ENCODE assay signal across 2 cellular contexts in the genomic region with DNA sequence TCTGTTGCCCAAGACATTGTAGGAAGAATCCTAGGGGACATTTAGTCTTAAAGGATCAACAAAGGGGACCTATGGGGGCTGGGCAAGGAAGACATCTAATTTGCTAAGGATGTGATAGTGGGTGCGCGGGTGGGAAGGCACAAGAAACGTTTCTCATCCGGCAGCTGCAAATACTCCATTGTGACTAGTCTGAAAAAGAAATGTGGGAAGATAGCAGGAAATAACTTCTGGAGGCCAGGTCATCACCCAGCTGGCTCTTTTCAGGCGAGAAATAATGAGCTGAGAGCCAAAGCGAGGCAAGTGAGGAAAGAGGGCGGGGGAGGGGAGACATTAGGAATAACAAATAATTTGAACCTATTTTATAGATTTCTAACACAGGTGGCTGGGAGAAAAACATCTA.
A peak's percentile ranks its signal among the peaks of the same experiment; 100 is the strongest.
TF ChIP-seq lines count a peak whose summit lies in the region.

No MANE protein-coding gene starts in this region.

TF ChIP-seq in liver, 16 proteins besides CTCF, POLR2A, EP300 and RAD21 (continued from another document):
- peak; percentile 61 for TF ChIP-seq NR2F2 (IDR thresholded peaks at IDR 0.05)

TF ChIP-seq in HepG2, 621 proteins besides CTCF, POLR2A, EP300 and RAD21 (continued from another document):
- TF ChIP-seq SP1 (IDR thresholded peaks at IDR 0.05) (no peak), SP1 (CRISPR knock-in tag; IDR thresholded peaks at IDR 0.05) (no peak), ZNF121 (CRISPR knock-in tag; IDR thresholded peaks at IDR 0.05) (no peak), NCOR1 (IDR thresholded peaks at IDR 0.05; ENCODE audit: borderline replicate concordance, low read length) (no peak), RARA (CRISPR knock-in tag; IDR thresholded peaks at IDR 0.05) (no peak), ZSCAN30 (CRISPR knock-in tag; IDR thresholded peaks at IDR 0.05) (no peak), ZNF24 (IDR thresholded peaks at IDR 0.05) (no peak), ZNF598 (CRISPR knock-in tag; IDR thresholded peaks at IDR 0.05; ENCODE audit: borderline replicate concordance) (no peak), DMAP1 (CRISPR knock-in tag; IDR thresholded peaks at IDR 0.05) (no peak), ZFP90 (CRISPR knock-in tag; IDR thresholded peaks at IDR 0.05; ENCODE audit: borderline replicate concordance) (no peak), GTF3A (CRISPR knock-in tag; conservative IDR thresholded peaks at IDR 0.05) (no peak), KLF11 (CRISPR knock-in tag; IDR thresholded peaks at IDR 0.05) (no peak), BCL6 (CRISPR knock-in tag; IDR thresholded peaks at IDR 0.05) (no peak), MIER3 (CRISPR knock-in tag; IDR thresholded peaks at IDR 0.05; ENCODE audit: borderline replicate concordance) (no peak), ZNF350 (CRISPR knock-in tag; IDR thresholded peaks at IDR 0.05; ENCODE audit: borderline replicate concordance, low read depth) (no peak)
- TF ChIP-seq, protein P1, sequence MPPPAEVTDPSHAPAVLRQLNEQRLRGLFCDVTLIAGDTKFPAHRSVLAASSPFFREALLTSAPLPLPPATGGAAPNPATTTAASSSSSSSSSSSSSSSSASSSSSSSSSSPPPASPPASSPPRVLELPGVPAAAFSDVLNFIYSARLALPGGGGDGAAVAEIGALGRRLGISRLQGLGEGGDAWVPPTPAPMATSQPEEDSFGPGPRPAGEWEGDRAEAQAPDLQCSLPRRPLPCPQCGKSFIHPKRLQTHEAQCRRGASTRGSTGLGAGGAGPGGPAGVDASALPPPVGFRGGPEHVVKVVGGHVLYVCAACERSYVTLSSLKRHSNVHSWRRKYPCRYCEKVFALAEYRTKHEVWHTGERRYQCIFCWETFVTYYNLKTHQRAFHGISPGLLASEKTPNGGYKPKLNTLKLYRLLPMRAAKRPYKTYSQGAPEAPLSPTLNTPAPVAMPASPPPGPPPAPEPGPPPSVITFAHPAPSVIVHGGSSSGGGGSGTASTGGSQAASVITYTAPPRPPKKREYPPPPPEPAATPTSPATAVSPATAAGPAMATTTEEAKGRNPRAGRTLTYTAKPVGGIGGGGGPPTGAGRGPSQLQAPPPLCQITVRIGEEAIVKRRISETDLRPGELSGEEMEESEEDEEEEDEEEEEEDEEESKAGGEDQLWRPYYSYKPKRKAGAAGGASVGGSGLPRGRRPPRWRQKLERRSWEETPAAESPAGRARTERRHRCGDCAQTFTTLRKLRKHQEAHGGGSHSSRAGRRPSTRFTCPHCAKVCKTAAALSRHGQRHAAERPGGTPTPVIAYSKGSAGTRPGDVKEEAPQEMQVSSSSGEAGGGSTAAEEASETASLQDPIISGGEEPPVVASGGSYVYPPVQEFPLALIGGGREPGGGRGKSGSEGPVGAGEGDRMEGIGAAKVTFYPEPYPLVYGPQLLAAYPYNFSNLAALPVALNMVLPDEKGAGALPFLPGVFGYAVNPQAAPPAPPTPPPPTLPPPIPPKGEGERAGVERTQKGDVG (CRISPR knock-in tag; IDR thresholded peaks at IDR 0.05; ENCODE audit: borderline replicate concordance) = no peak
- TF ChIP-seq, protein P2, sequence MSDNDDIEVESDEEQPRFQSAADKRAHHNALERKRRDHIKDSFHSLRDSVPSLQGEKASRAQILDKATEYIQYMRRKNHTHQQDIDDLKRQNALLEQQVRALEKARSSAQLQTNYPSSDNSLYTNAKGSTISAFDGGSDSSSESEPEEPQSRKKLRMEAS (IDR thresholded peaks at IDR 0.05) = no peak
